ENCODE assay signal across 1 cellular context in genomic region chr1:203287109-203287893, GRCh38.
TF ChIP-seq lines count a peak whose summit lies in the region.

No MANE protein-coding gene starts in this region.

TF ChIP-seq in IMR-90, 13 proteins besides CTCF, POLR2A, EP300 and RAD21 (continued from another document):
- no peak for TF ChIP-seq RFX5 (IDR thresholded peaks at IDR 0.05; ENCODE audit: low read depth, low read length)
